Comparison of ENCODE assay signal across 11 cellular contexts in the genomic region with DNA sequence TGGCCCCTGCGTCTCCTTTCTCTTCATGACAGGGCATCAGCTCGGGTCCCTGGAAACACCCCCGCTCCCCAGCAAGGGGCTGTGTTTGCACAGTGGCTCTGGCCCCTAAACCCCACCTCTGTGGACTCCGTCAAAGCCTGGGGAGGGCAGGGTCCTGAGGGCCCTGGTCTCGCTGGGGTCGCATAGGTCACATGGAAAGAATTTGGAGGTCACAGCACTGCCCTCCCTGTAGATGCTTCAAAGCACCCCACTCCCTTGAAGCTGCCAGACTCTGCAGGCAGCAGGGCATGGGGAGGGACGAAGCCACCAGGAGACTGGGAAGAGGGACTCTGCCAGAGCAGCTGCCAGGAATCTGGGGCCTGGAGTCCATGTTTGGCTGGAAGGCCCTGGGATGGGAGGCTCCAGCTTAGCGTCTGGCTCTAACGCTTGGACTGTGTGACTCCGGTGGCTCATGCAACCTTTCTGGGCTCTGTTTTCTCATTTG. TPM values are rescaled to one million over a fixed set of nuclear protein-coding genes. Genes with fewer than 3 reads are reported as not detected.
A peak's percentile ranks its signal among the peaks of the same experiment; 100 is the strongest.
DNase-seq lines count a peak whose midpoint lies in the region; ATAC-seq and TF ChIP-seq lines count a peak whose summit lies in the region.
"Had no signal": no experiment of that assay in that cellular context is flagged by ENCODE, and none has a peak within 500 bp of the region (broad histone marks: within the 10 kb centered on the region; RNA-seq: fewer than 3 reads in every experiment).

No MANE protein-coding gene starts in this region.

- H3K4me3 ChIP-seq in BLaER1: no peak overlapping the region
- no peak overlapping the region for H3K4me3 ChIP-seq in gastroesophageal sphincter
- H3K4me3 ChIP-seq in parathyroid adenoma (ENCODE audit: low read depth, low read length): no peak overlapping the region

- H3K79me2 ChIP-seq in parathyroid adenoma: peaks cover 12% of the 10 kb centered on the region

- H4K20me1 ChIP-seq in BLaER1: peaks cover 18% of the 10 kb centered on the region

- DNase-seq in RWPE1 (ENCODE audit: low spot score): no peak
- no peak for DNase-seq in stimulated activated naive CD4-positive, alpha-beta T cell treated with Interleukin-2 at 50 U/mL for 16 hours (lab: John Stamatoyannopoulos, UW)
- DNase-seq: COR-L47; NCI-H526 treated with DMSO at 0.1 percent for 48 hours; stimulated activated CD4-positive, alpha-beta T cell treated with anti-CD3 and anti-CD28 coated beads, Interleukin-12 subunit alpha, Interleukin-12 subunit beta, amount 100 ng/mL, for 4 hours had no signal

- no peak overlapping the region for H2AFZ ChIP-seq in parathyroid adenoma

- no peak overlapping the region for H3K27ac ChIP-seq in BLaER1
- H3K27ac ChIP-seq in RWPE1: peak overlapping the region; percentile 98
- H3K27ac ChIP-seq in gastroesophageal sphincter: peak overlapping the region; percentile 16 to 94 (median 86)
- peak overlapping the region; percentile 95 for H3K27ac ChIP-seq in parathyroid adenoma

- TF ChIP-seq POLR2A in gastroesophageal sphincter (IDR thresholded peaks at IDR 0.05): no peak

- 60 to 67% methylated on average over 1 to 3 of the region's 10 CpGs for WGBS in gastroesophageal sphincter (ENCODE audit: low coverage in 1 of 2), 2 donors

- no peak overlapping the region for H3K9ac ChIP-seq in BLaER1
- no peak overlapping the region for H3K9ac ChIP-seq in parathyroid adenoma

- TF ChIP-seq CTCF in RWPE1 (conservative IDR thresholded peaks at IDR 0.05; ENCODE audit: low read depth) (no peak), gastroesophageal sphincter (IDR thresholded peaks at IDR 0.05) (no peak), parathyroid adenoma (IDR thresholded peaks at IDR 0.05) (no peak)

- ATAC-seq in gastroesophageal sphincter: peak; percentile 26
- ATAC-seq in HG03108 (IDR thresholded peaks at IDR 0.05; ENCODE audit: unreplicated experiment): no peak
- ATAC-seq in GM19397 (IDR thresholded peaks at IDR 0.05; ENCODE audit: unreplicated experiment): no peak
- no peak for ATAC-seq in HG03175 (IDR thresholded peaks at IDR 0.05; ENCODE audit: unreplicated experiment)

- POLR2A ChIA-PET in RWPE1 (lab: Yijun Ruan, JAX; ENCODE audit: low non-redundant PET): no interaction called here

- peaks cover 70% of the 10 kb centered on the region for H3K4me1 ChIP-seq in BLaER1
- peaks cover 4 to 93% (median 59%) of the 10 kb centered on the region in 3 donors for H3K4me1 ChIP-seq in gastroesophageal sphincter
- peaks cover 51% of the 10 kb centered on the region for H3K4me1 ChIP-seq in parathyroid adenoma

- H3K36me3 ChIP-seq in BLaER1 (no peaks in the 10 kb centered on the region), gastroesophageal sphincter (peaks cover 0 to 8% of the 10 kb centered on the region in 2 donors), parathyroid adenoma (ENCODE audit: control insufficient read depth, insufficient read depth, low read length) (no peaks in the 10 kb centered on the region)

- no peak for TF ChIP-seq EP300 in gastroesophageal sphincter (IDR thresholded peaks at IDR 0.05)

- H3K9me3 ChIP-seq in BLaER1 (no peaks in the 10 kb centered on the region), gastroesophageal sphincter (no peaks in the 10 kb centered on the region), parathyroid adenoma (ENCODE audit: control insufficient read depth, low read length) (no peaks in the 10 kb centered on the region)

- CTCF ChIA-PET in RWPE1 (lab: Yijun Ruan, JAX): interaction anchor here (1.1 kb wide), 1 partner anchor 42 kb away, joined by 3 read pairs; no protein-coding TSS in a partner anchor

- peak overlapping the region; percentile 86 for H3K4me2 ChIP-seq in BLaER1
- no peak overlapping the region for H3K4me2 ChIP-seq in parathyroid adenoma (ENCODE audit: low read length)

- H3K27me3 ChIP-seq in BLaER1 (no peaks in the 10 kb centered on the region), gastroesophageal sphincter (no peaks in the 10 kb centered on the region), parathyroid adenoma (ENCODE audit: control insufficient read depth, insufficient read depth, low read length) (no peaks in the 10 kb centered on the region)

RNA-seq across cellular contexts. Expression of a gene that starts 36.6 kb away (rescaled TPM):
- total RNA-seq in gastroesophageal sphincter: 10 to 100 TPM; 68.3 to 94.7 (median 69.9) TPM
